ENCODE assay signal across 14 cellular contexts in genomic region chr1:162970021-162970420, GRCh38.
DNase-seq lines count a peak whose midpoint lies in the region; ATAC-seq and TF ChIP-seq lines count a peak whose summit lies in the region.
"Had no signal": no experiment of that assay in that cellular context is flagged by ENCODE, and none has a peak within 500 bp of the region (broad histone marks: within the 10 kb centered on the region; RNA-seq: fewer than 3 reads in every experiment).

No MANE protein-coding gene starts in this region.

- no peaks in the 10 kb centered on the region for H3K36me3 Mint-ChIP-seq in GM23338 (ENCODE audit: low read depth)
- H3K36me3 Mint-ChIP-seq: CD4-positive, CD25-positive, alpha-beta regulatory T cell had no signal

- H3K27ac Mint-ChIP-seq in GM23338 = no peak overlapping the region
- H3K27ac Mint-ChIP-seq: CD4-positive, CD25-positive, alpha-beta regulatory T cell had no signal

- H3K79me2 ChIP-seq in GM23338 (replicated peaks; ENCODE audit: insufficient read depth) (no peaks in the 10 kb centered on the region), osteoblast (ENCODE audit: insufficient read depth, low read length) (no peaks in the 10 kb centered on the region)

- no peak for ATAC-seq in GM23338
- ATAC-seq: K562 had no signal

- no peaks in the 10 kb centered on the region for H3K9me3 Mint-ChIP-seq in GM23338

- DNase-seq in COLO829 (ENCODE audit: low spot score) = peak; percentile 35
- DNase-seq in GM23338 (ENCODE audit: low spot score) = no peak
- peak; percentile 23 for DNase-seq in adipocyte (ENCODE audit: low read depth)
- DNase-seq in osteoblast (ENCODE audit: insufficient read length, low spot score, missing footprints) = no peak
- DNase-seq in inferior parietal cortex (ENCODE audit: extremely low spot score) = no peak
- DNase-seq in COR-L47 (lab: John Stamatoyannopoulos, UW) = no peak
- DNase-seq in hypothalamus (lab: John Stamatoyannopoulos, UW) = no peak
- DNase-seq: ACHN; CD4-positive, CD25-positive, alpha-beta regulatory T cell; DMS79; EL; HCEC 1CT had no signal

- H3K4me3 ChIP-seq in GM23338 = no peak overlapping the region
- no peak overlapping the region for H3K4me3 ChIP-seq in adipocyte (ENCODE audit: low read length)
- H3K4me3 ChIP-seq in osteoblast (ENCODE audit: insufficient read depth, low read length) = no peak overlapping the region
- H3K4me3 ChIP-seq: BLaER1 treated with 17β-estradiol and CSF1 and Interleukin-3, amounts not matched to agents 10 nM and 100 nM; K562 had no signal

- H3K4me2 ChIP-seq in GM23338 = no peak overlapping the region
- H3K4me2 ChIP-seq in osteoblast (ENCODE audit: insufficient read depth, low read length) = no peak overlapping the region
- H3K4me2 ChIP-seq: BLaER1 treated with 17β-estradiol and CSF1 and Interleukin-3, amounts not matched to agents 10 nM and 100 nM had no signal

- no peaks in the 10 kb centered on the region for H3K27me3 Mint-ChIP-seq in GM23338 (ENCODE audit: insufficient read depth, low read depth, poor library complexity)

- H3K27me3 ChIP-seq in GM23338 (ENCODE audit: insufficient read depth) (no peaks in the 10 kb centered on the region), adipocyte (replicated peaks; ENCODE audit: control insufficient read depth, insufficient read depth, low read length) (no peaks in the 10 kb centered on the region), osteoblast (ENCODE audit: insufficient read depth, low read length) (no peaks in the 10 kb centered on the region)
- H3K27me3 ChIP-seq: BLaER1 treated with 17β-estradiol and CSF1 and Interleukin-3, amounts not matched to agents 10 nM and 100 nM had no signal

- H3K4me3 Mint-ChIP-seq in GM23338 = no peak overlapping the region
- H3K4me3 Mint-ChIP-seq: CD4-positive, CD25-positive, alpha-beta regulatory T cell had no signal

- H4K20me1 ChIP-seq in GM23338 (replicated peaks; ENCODE audit: insufficient read depth) (no peaks in the 10 kb centered on the region), osteoblast (ENCODE audit: insufficient read depth, low read length) (no peaks in the 10 kb centered on the region)
- H4K20me1 ChIP-seq: BLaER1 treated with 17β-estradiol and CSF1 and Interleukin-3, amounts not matched to agents 10 nM and 100 nM had no signal

- H3K36me3 ChIP-seq in GM23338 (ENCODE audit: insufficient read depth) = no peaks in the 10 kb centered on the region
- no peaks in the 10 kb centered on the region for H3K36me3 ChIP-seq in adipocyte (ENCODE audit: control insufficient read depth, insufficient read depth, low read length, severe bottlenecking)
- no peaks in the 10 kb centered on the region for H3K36me3 ChIP-seq in osteoblast (ENCODE audit: insufficient read depth, low read length)
- H3K36me3 ChIP-seq: BLaER1 treated with 17β-estradiol and CSF1 and Interleukin-3, amounts not matched to agents 10 nM and 100 nM had no signal

- TF ChIP-seq CTCF in GM23338 (conservative IDR thresholded peaks at IDR 0.05; ENCODE audit: low read depth in 2 of 2) = no peak
- TF ChIP-seq CTCF in osteoblast (IDR thresholded peaks at IDR 0.05; ENCODE audit: extremely low read depth, low read depth, low read length) = no peak

- no peak overlapping the region for H3K27ac ChIP-seq in GM23338 (ENCODE audit: low read depth)
- no peak overlapping the region for H3K27ac ChIP-seq in osteoblast (ENCODE audit: low read depth, low read length)
- H3K27ac ChIP-seq: BLaER1 treated with 17β-estradiol and CSF1 and Interleukin-3, amounts not matched to agents 10 nM and 100 nM had no signal

- H3K9ac ChIP-seq in adipocyte (ENCODE audit: low read length) = no peak overlapping the region
- H3K9ac ChIP-seq: BLaER1 treated with 17β-estradiol and CSF1 and Interleukin-3, amounts not matched to agents 10 nM and 100 nM had no signal

- H3K9me3 ChIP-seq in adipocyte (ENCODE audit: control insufficient read depth, low read length) = no peaks in the 10 kb centered on the region
- no peaks in the 10 kb centered on the region for H3K9me3 ChIP-seq in osteoblast (ENCODE audit: low read depth, low read length)
- H3K9me3 ChIP-seq: BLaER1 treated with 17β-estradiol and CSF1 and Interleukin-3, amounts not matched to agents 10 nM and 100 nM had no signal

- H3K4me1 ChIP-seq in GM23338 (ENCODE audit: insufficient read depth) = no peaks in the 10 kb centered on the region
- H3K4me1 ChIP-seq in adipocyte (ENCODE audit: control insufficient read depth, insufficient read depth, low read length) = peaks cover 19% of the 10 kb centered on the region
- H3K4me1 ChIP-seq in osteoblast (ENCODE audit: insufficient read depth, low read length) = peaks cover 34% of the 10 kb centered on the region
- H3K4me1 ChIP-seq: BLaER1 treated with 17β-estradiol and CSF1 and Interleukin-3, amounts not matched to agents 10 nM and 100 nM had no signal

- no peaks in the 10 kb centered on the region for H3F3A ChIP-seq in GM23338 (replicated peaks; ENCODE audit: low read depth)

- 0 out of 2 replicates have a peak overlapping the region, but pooled peaks have one; percentile 10 for H2AFZ ChIP-seq in GM23338
- peak overlapping the region; percentile 35 for H2AFZ ChIP-seq in osteoblast (ENCODE audit: low read length)

- H3K4me1 Mint-ChIP-seq in GM23338 = no peaks in the 10 kb centered on the region
- H3K4me1 Mint-ChIP-seq: CD4-positive, CD25-positive, alpha-beta regulatory T cell had no signal

- H3K9me2 ChIP-seq in GM23338 (ENCODE audit: insufficient read depth) = peaks cover 9% of the 10 kb centered on the region; the same call in 1 of the 2 replicates

TF ChIP-seq in GM23338, 12 proteins besides CTCF, POLR2A, EP300 and RAD21 (continues in another document):
- TF ChIP-seq NANOG (IDR thresholded peaks at IDR 0.05; ENCODE audit: borderline replicate concordance) = no peak
- TF ChIP-seq EZH2 (IDR thresholded peaks at IDR 0.05; ENCODE audit: low read depth, unreplicated experiment) = no peak
- no peak for TF ChIP-seq ZNF462 (CRISPR knock-in tag; IDR thresholded peaks at IDR 0.05)

Comparison
In these comparisons a context has a peak if more than half of its experiments do, and no peak if none do; other contexts are left out.
1. DNase-seq: peak in COLO829 (single experiment) and adipocyte (single experiment); none in GM23338 (single experiment), osteoblast (single experiment), inferior parietal cortex (single experiment), COR-L47 (single experiment) and hypothalamus (0 of 51).